Comparison of ENCODE assay signal across 2 cellular contexts in genomic region chr6:105067329-105067728, GRCh38.
TF ChIP-seq lines count a peak whose summit lies in the region.

No MANE protein-coding gene starts in this region.

TF ChIP-seq in HEK293, 187 proteins besides CTCF, POLR2A, EP300 and RAD21 (continued from another document):
- TF ChIP-seq PRDM4 (tag by site-specific recombination; IDR thresholded peaks at IDR 0.05), result no peak

TF ChIP-seq in K562, 482 proteins besides CTCF, POLR2A, EP300 and RAD21 (continued from another document):
- no peak for TF ChIP-seq ZNF655 (CRISPR knock-in tag; IDR thresholded peaks at IDR 0.05)
- no peak for TF ChIP-seq STAT5B (CRISPR knock-in tag; IDR thresholded peaks at IDR 0.05)
- no peak for TF ChIP-seq FIP1L1 (IDR thresholded peaks at IDR 0.05; ENCODE audit: low read depth, low read length, poor library complexity, severe bottlenecking)
- TF ChIP-seq SREBF2 (CRISPR knock-in tag; IDR thresholded peaks at IDR 0.05), result no peak
